20 cellular contexts compared by ENCODE assay signal in genomic region chr10:61097026-61097425, GRCh38.
"Had no signal": no experiment of that assay in that cellular context is flagged by ENCODE, and none has a peak within 500 bp of the region (broad histone marks: within the 10 kb centered on the region; RNA-seq: fewer than 3 reads in every experiment).

No MANE protein-coding gene starts in this region.

- H3K27me3 Mint-ChIP-seq: activated naive CD8-positive, alpha-beta T cell treated with anti-CD3 and anti-CD28 coated beads, Interleukin-2, amount 10 ng/mL, durations not matched to agents 7 days and 5 days; stimulated activated naive CD8-positive, alpha-beta T cell treated with anti-CD3 and anti-CD28 coated beads, Interleukin-15, amount 100 ng/mL, for 72 hours had no signal

- H3K4me3 ChIP-seq: ascending aorta, esophagus muscularis mucosa, heart right ventricle, pancreas, tibial nerve, vagina had no signal

- FAIRE-seq: endometrium, pancreas had no signal

- H3K4me3 Mint-ChIP-seq: activated CD4-positive, alpha-beta memory T cell treated with anti-CD3 and anti-CD28 coated beads for 36 hours; activated naive CD8-positive, alpha-beta T cell treated with anti-CD3 and anti-CD28 coated beads, Interleukin-2, amount 10 ng/mL, durations not matched to agents 7 days and 5 days; central memory CD8-positive, alpha-beta T cell; neural crest cell; stimulated activated naive CD8-positive, alpha-beta T cell treated with anti-CD3 and anti-CD28 coated beads, Interleukin-15, amount 100 ng/mL, for 72 hours had no signal

- H3K4me1 Mint-ChIP-seq: central memory CD8-positive, alpha-beta T cell; neural crest cell; stimulated activated naive CD8-positive, alpha-beta T cell treated with anti-CD3 and anti-CD28 coated beads, Interleukin-15, amount 100 ng/mL, for 72 hours had no signal

- DNase-seq: activated CD4-positive, alpha-beta memory T cell treated with anti-CD3 and anti-CD28 coated beads for 36 hours; activated naive CD8-positive, alpha-beta T cell treated with anti-CD3 and anti-CD28 coated beads, Interleukin-2, amount 10 ng/mL, durations not matched to agents 7 days and 5 days; activated T-cell treated with anti-CD3 and anti-CD28 coated beads, Interleukin-2, amount 50 U/mL, for 48 hours; dermis blood vessel endothelial cell; foreskin keratinocyte; heart right ventricle; kidney glomerular epithelial cell; pancreas; stimulated activated CD4-positive, alpha-beta T cell treated with anti-CD3 and anti-CD28 coated beads, Interleukin-15, amount 100 ng/mL, for 24 hours; stimulated activated CD4-positive, alpha-beta T cell treated with anti-CD3 and anti-CD28 coated beads, Interleukin-4, amount 100 ng/mL, for 24 hours; stimulated activated naive CD8-positive, alpha-beta T cell treated with anti-CD3 and anti-CD28 coated beads, Interleukin-15, amount 100 ng/mL, for 72 hours; T-helper 9 cell had no signal

- H3K9me3 ChIP-seq: ascending aorta, esophagus muscularis mucosa, pancreas, vagina had no signal

- H3K27ac Mint-ChIP-seq: activated CD4-positive, alpha-beta memory T cell treated with anti-CD3 and anti-CD28 coated beads for 36 hours; activated naive CD8-positive, alpha-beta T cell treated with anti-CD3 and anti-CD28 coated beads, Interleukin-2, amount 10 ng/mL, durations not matched to agents 7 days and 5 days; stimulated activated naive CD8-positive, alpha-beta T cell treated with anti-CD3 and anti-CD28 coated beads, Interleukin-15, amount 100 ng/mL, for 72 hours had no signal

- H3K36me3 ChIP-seq: ascending aorta, esophagus muscularis mucosa, heart right ventricle, pancreas, tibial nerve, vagina had no signal

- H3K27me3 ChIP-seq: ascending aorta, esophagus muscularis mucosa, heart right ventricle, pancreas, tibial nerve, vagina had no signal

- H3K36me3 Mint-ChIP-seq: activated CD4-positive, alpha-beta memory T cell treated with anti-CD3 and anti-CD28 coated beads for 36 hours; activated naive CD8-positive, alpha-beta T cell treated with anti-CD3 and anti-CD28 coated beads, Interleukin-2, amount 10 ng/mL, durations not matched to agents 7 days and 5 days had no signal

- H3K4me1 ChIP-seq: ascending aorta, foreskin keratinocyte, heart right ventricle, pancreas, tibial nerve, vagina had no signal

- H3K9me3 Mint-ChIP-seq: activated CD4-positive, alpha-beta memory T cell treated with anti-CD3 and anti-CD28 coated beads for 36 hours; activated naive CD8-positive, alpha-beta T cell treated with anti-CD3 and anti-CD28 coated beads, Interleukin-2, amount 10 ng/mL, durations not matched to agents 7 days and 5 days; central memory CD8-positive, alpha-beta T cell; stimulated activated naive CD8-positive, alpha-beta T cell treated with anti-CD3 and anti-CD28 coated beads, Interleukin-15, amount 100 ng/mL, for 72 hours had no signal

- ATAC-seq: foreskin keratinocyte; heart right ventricle; pancreas; stimulated activated naive CD8-positive, alpha-beta T cell treated with anti-CD3 and anti-CD28 coated beads, Interleukin-15, amount 100 ng/mL, for 72 hours had no signal

- H3K27ac ChIP-seq: ascending aorta, esophagus muscularis mucosa, foreskin keratinocyte, heart right ventricle, pancreas, tibial nerve, vagina, VCaP had no signal
